In genomic region chr2:105141099-105141614, GRCh38 we compare ENCODE assay signal across 18 cellular contexts.
"Had no signal": no experiment of that assay in that cellular context is flagged by ENCODE, and none has a peak within 500 bp of the region (broad histone marks: within the 10 kb centered on the region; RNA-seq: fewer than 3 reads in every experiment).

No MANE protein-coding gene starts in this region.

- H3K36me3 ChIP-seq: breast epithelium, esophagus squamous epithelium, heart left ventricle, pancreas had no signal

- H3K27ac ChIP-seq: breast epithelium, dorsolateral prefrontal cortex, esophagus squamous epithelium, heart left ventricle, pancreas had no signal

- FAIRE-seq: endometrium, islet of Langerhans, pancreas had no signal

- H3K4me1 ChIP-seq: breast epithelium, pancreas had no signal

- H3K9me3 ChIP-seq: breast epithelium, esophagus squamous epithelium, heart left ventricle, pancreas had no signal

- ATAC-seq: activated naive CD4-positive, alpha-beta T cell treated with anti-CD3 and anti-CD28 coated beads, Interleukin-2, amount 50 U/mL, for 72 hours; activated T-cell treated with anti-CD3 and anti-CD28 coated beads, Interleukin-2, amount 50 U/mL, for 4 hours; left lobe of liver; pancreas; T-helper 17 cell had no signal

- DNase-seq: activated CD4-positive, alpha-beta T cell treated with anti-CD3 and anti-CD28 coated beads, Interleukin-2, amount 50 U/mL, for 48 hours; activated CD4-positive, CD25-positive, alpha-beta regulatory T cell treated with anti-CD3 and anti-CD28 coated beads, Interleukin-2, amount 50 U/mL, for 72 hours; activated effector memory CD4-positive, alpha-beta T cell treated with anti-CD3 and anti-CD28 coated beads, Interleukin-2, amount 50 U/mL, for 16 hours; activated T-cell treated with anti-CD3 and anti-CD28 coated beads, Interleukin-2, amount 50 U/mL, for 4 hours; dorsolateral prefrontal cortex; esophagus squamous epithelium; foreskin melanocyte; heart left ventricle; mammary epithelial cell; pancreas; stimulated activated CD4-positive, alpha-beta T cell treated with anti-CD3 and anti-CD28 coated beads, Interleukin-4, amount 100 ng/mL, for 1 hour; stimulated activated CD8-positive, alpha-beta memory T cell treated with anti-CD3 and anti-CD28 coated beads, Interleukin-4, amount 100 ng/mL, for 48 hours; T-helper 17 cell had no signal

- H3K4me3 ChIP-seq: breast epithelium, dorsolateral prefrontal cortex, esophagus squamous epithelium, heart left ventricle, pancreas had no signal
